15 cellular contexts compared by ENCODE assay signal in the genomic region with DNA sequence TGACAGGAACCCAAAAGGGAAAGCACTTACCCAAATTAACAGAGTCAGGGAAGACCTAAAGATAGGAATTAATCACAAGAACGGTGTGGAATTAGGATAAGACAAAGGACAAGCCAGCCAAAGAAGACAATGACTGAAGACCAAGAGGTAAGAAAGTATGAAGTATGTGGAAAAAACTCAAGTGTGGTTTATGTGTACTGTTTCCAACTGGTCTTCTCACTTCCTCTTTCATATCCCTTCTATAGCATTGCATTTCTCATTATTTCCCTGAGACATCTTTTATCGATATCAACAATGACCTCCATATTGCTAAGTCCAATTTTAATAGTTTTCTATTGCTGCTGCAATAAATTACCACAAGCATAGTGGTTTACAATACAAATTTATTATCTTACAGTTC.
A peak's percentile ranks its signal among the peaks of the same experiment; 100 is the strongest.
DNase-seq lines count a peak whose midpoint lies in the region; ATAC-seq and TF ChIP-seq lines count a peak whose summit lies in the region.
"Had no signal": no experiment of that assay in that cellular context is flagged by ENCODE, and none has a peak within 500 bp of the region (broad histone marks: within the 10 kb centered on the region; RNA-seq: fewer than 3 reads in every experiment).

No MANE protein-coding gene starts in this region.

- TF ChIP-seq CTCF in osteocyte (IDR thresholded peaks at IDR 0.05), result no peak

- H3K9me3 Mint-ChIP-seq in osteocyte (ENCODE audit: unreplicated experiment), result no peaks in the 10 kb centered on the region

- no peaks in the 10 kb centered on the region for H3K4me1 Mint-ChIP-seq in osteocyte (ENCODE audit: unreplicated experiment)

- no peak overlapping the region for H3K27ac ChIP-seq in caudate nucleus (ENCODE audit: low read depth, low read length)
- H3K27ac ChIP-seq: vagina had no signal

- no peak overlapping the region for H3K27ac Mint-ChIP-seq in osteocyte (ENCODE audit: unreplicated experiment)
- H3K27ac Mint-ChIP-seq: activated CD8-positive, alpha-beta T cell treated with anti-CD3 and anti-CD28 coated beads, Interleukin-2, amount 10 ng/mL, durations not matched to agents 7 days and 5 days; activated naive CD8-positive, alpha-beta T cell; T-cell had no signal

- no peaks in the 10 kb centered on the region for H3K36me3 Mint-ChIP-seq in osteocyte (ENCODE audit: unreplicated experiment)
- H3K36me3 Mint-ChIP-seq: activated naive CD8-positive, alpha-beta T cell; T-cell had no signal

- peak; percentile 62 for DNase-seq in OCI-M1 (lab: John Stamatoyannopoulos, UW)
- DNase-seq in Right ventricle myocardium inferior (ENCODE audit: missing footprints), result no peak
- DNase-seq in osteocyte (ENCODE audit: extremely low spot score, unreplicated experiment), result no peak
- no peak for DNase-seq in stimulated activated CD4-positive, alpha-beta T cell treated with anti-CD3 and anti-CD28 coated beads, Interleukin-2, amount 100 ng/mL, for 24 hours
- DNase-seq in caudate nucleus (lab: John Stamatoyannopoulos, UW), result no peak
- DNase-seq: activated CD8-positive, alpha-beta T cell treated with anti-CD3 and anti-CD28 coated beads, Interleukin-2, amount 10 ng/mL, durations not matched to agents 7 days and 5 days; NCI-H1694 treated with DMSO at 0.1 percent for 48 hours; NCI-H82; nucleus accumbens; T-cell had no signal

- H3K27me3 Mint-ChIP-seq in osteocyte (ENCODE audit: unreplicated experiment), result peaks cover 13% of the 10 kb centered on the region
- H3K27me3 Mint-ChIP-seq: activated naive CD8-positive, alpha-beta T cell; T-cell had no signal

- intact Hi-C loops in Right ventricle myocardium inferior (cut with DNase I), result no loop called here

- ATAC-seq in GM18498 (IDR thresholded peaks at IDR 0.05; ENCODE audit: unreplicated experiment) (peak; percentile 69), GM21526 (IDR thresholded peaks at IDR 0.05; ENCODE audit: low FRiP score, unreplicated experiment) (peak; percentile 71), HG03460 (IDR thresholded peaks at IDR 0.05; ENCODE audit: unreplicated experiment) (peak; percentile 73), Right ventricle myocardium inferior (no peak)
- ATAC-seq: activated CD8-positive, alpha-beta T cell treated with anti-CD3 and anti-CD28 coated beads, Interleukin-2, amount 10 ng/mL, durations not matched to agents 7 days and 5 days; T-cell had no signal

- no peak overlapping the region for H3K4me3 Mint-ChIP-seq in osteocyte (ENCODE audit: unreplicated experiment)
- H3K4me3 Mint-ChIP-seq: activated CD8-positive, alpha-beta T cell treated with anti-CD3 and anti-CD28 coated beads, Interleukin-2, amount 10 ng/mL, durations not matched to agents 7 days and 5 days; activated naive CD8-positive, alpha-beta T cell; T-cell had no signal
